ENCODE assay signal across 11 cellular contexts in genomic region chr2:218516614-218517013, GRCh38. TPM values are rescaled to one million over a fixed set of nuclear protein-coding genes. Genes with fewer than 3 reads are reported as not detected.
DNase-seq lines count a peak whose midpoint lies in the region; ATAC-seq and TF ChIP-seq lines count a peak whose summit lies in the region.
"Had no signal": no experiment of that assay in that cellular context is flagged by ENCODE, and none has a peak within 500 bp of the region (broad histone marks: within the 10 kb centered on the region; RNA-seq: fewer than 3 reads in every experiment).

No MANE protein-coding gene starts in this region.

- no peaks in the 10 kb centered on the region for H3K9me3 Mint-ChIP-seq in glutamatergic neuron (ENCODE audit: unreplicated experiment)
- H3K9me3 Mint-ChIP-seq: nephron had no signal

- no peak overlapping the region for H3K27ac ChIP-seq in SJCRH30

- H3K4me3 Mint-ChIP-seq in glutamatergic neuron (ENCODE audit: unreplicated experiment): no peak overlapping the region
- H3K4me3 Mint-ChIP-seq: brain, nephron had no signal

- no peak overlapping the region for H3K27ac Mint-ChIP-seq in glutamatergic neuron (ENCODE audit: unreplicated experiment)
- H3K27ac Mint-ChIP-seq: brain, nephron had no signal

- H3K27me3 Mint-ChIP-seq in glutamatergic neuron (ENCODE audit: unreplicated experiment): no peaks in the 10 kb centered on the region
- H3K27me3 Mint-ChIP-seq: brain had no signal

- peak; percentile 10 for DNase-seq in AG08396 (ENCODE audit: low spot score)
- no peak for DNase-seq in GM12864 (ENCODE audit: low read depth)
- DNase-seq in SJCRH30: peak; percentile 6 to 26
- no peak for DNase-seq in glutamatergic neuron
- DNase-seq in amniotic stem cell (lab: John Stamatoyannopoulos, UW): no peak
- no peak for DNase-seq in DMS153 (lab: John Stamatoyannopoulos, UW)
- no peak for DNase-seq in stimulated activated CD4-positive, alpha-beta T cell treated with anti-CD3 and anti-CD28 coated beads, Interleukin-4, amount 100 ng/mL, for 4 hours
- DNase-seq: stimulated activated naive CD4-positive, alpha-beta T cell treated with Interleukin-2 at 50 U/mL for 16 hours had no signal

- no peak for ATAC-seq in GM19324 (IDR thresholded peaks at IDR 0.05; ENCODE audit: low FRiP score, unreplicated experiment)

- no peaks in the 10 kb centered on the region for H3K27me3 ChIP-seq in SJCRH30

- H3K4me3 ChIP-seq in GM12864 (ENCODE audit: low read depth, low read length) (no peak overlapping the region), SJCRH30 (no peak overlapping the region)

- H3K4me1 Mint-ChIP-seq in glutamatergic neuron (ENCODE audit: low read depth, unreplicated experiment): no peaks in the 10 kb centered on the region
- H3K4me1 Mint-ChIP-seq: brain, nephron had no signal

- H3K4me1 ChIP-seq in SJCRH30: no peaks in the 10 kb centered on the region

- H3K9me3 ChIP-seq in SJCRH30 (replicated peaks): no peaks in the 10 kb centered on the region

- H3K36me3 Mint-ChIP-seq in glutamatergic neuron (ENCODE audit: unreplicated experiment): no peaks in the 10 kb centered on the region

- peak; percentile 45 for TF ChIP-seq CTCF in GM12864 (IDR thresholded peaks at IDR 0.05; ENCODE audit: low read depth, low read length, missing control alignments)
- TF ChIP-seq CTCF in glutamatergic neuron (IDR thresholded peaks at IDR 0.05; ENCODE audit: partially characterized antibody, unreplicated experiment): peak; percentile 32

- peaks cover 35% of the 10 kb centered on the region for H3K36me3 ChIP-seq in SJCRH30

RNA-seq across cellular contexts. Expression of gene USP37, which starts 51.5 kb away (rescaled TPM):
- 30.2 and 34.9 TPM in 2 replicates for total RNA-seq in SJCRH30 (2014; rRNA removed; shearing (Covaris generic))
- total RNA-seq in glutamatergic neuron (ENCODE audit: unreplicated experiment): 12.7 TPM

RNA-seq across cellular contexts. Expression of gene CNOT9, which starts 52.0 kb away (rescaled TPM):
- total RNA-seq in SJCRH30 (2014; rRNA removed; shearing (Covaris generic)): 166 and 188 TPM in 2 replicates
- 58.1 TPM for total RNA-seq in glutamatergic neuron (ENCODE audit: unreplicated experiment)

Comparison
In these comparisons a context has a peak if more than half of its experiments do, and no peak if none do; other contexts are left out.
1. DNase-seq: peak in AG08396 (single experiment) and SJCRH30 (2 of 2); none in GM12864 (single experiment), glutamatergic neuron (single experiment), amniotic stem cell (single experiment), DMS153 (single experiment) and stimulated activated CD4-positive, alpha-beta T cell treated with anti-CD3 and anti-CD28 coated beads, Interleukin-4, amount 100 ng/mL, for 4 hours (0 of 2).